Comparison of ENCODE assay signal across 14 cellular contexts in genomic region chr17:82269138-82269881, GRCh38. TPM values are rescaled to one million over a fixed set of nuclear protein-coding genes. Genes with fewer than 3 reads are reported as not detected.
DNase-seq lines count a peak whose midpoint lies in the region; ATAC-seq and TF ChIP-seq lines count a peak whose summit lies in the region.
"Had no signal": no experiment of that assay in that cellular context is flagged by ENCODE, and none has a peak within 500 bp of the region (broad histone marks: within the 10 kb centered on the region; RNA-seq: fewer than 3 reads in every experiment).

No MANE protein-coding gene starts in this region.

- no peak overlapping the region for H2AFZ ChIP-seq in SK-N-SH (ENCODE audit: low read depth)

- peak overlapping the region in 1 of 2 experiments; percentile 92; a peak in 1 of 4 replicates for H3K27ac ChIP-seq in SK-N-SH (ENCODE audit: low read depth in 2 of 2, low read length in 1 of 2)
- H3K27ac ChIP-seq in epithelial cell of prostate: peak overlapping the region; percentile 92
- peak overlapping the region; percentile 95 for H3K27ac ChIP-seq in rectal smooth muscle tissue (ENCODE audit: low read depth, low read length)

- peaks cover 59% of the 10 kb centered on the region for H3K4me1 Mint-ChIP-seq in Calu3 (ENCODE audit: low read depth, unreplicated experiment)

- peak overlapping the region; percentile 98; the same call in 1 of the 2 replicates for H3K4me2 ChIP-seq in SK-N-SH

- H3K9ac ChIP-seq in SK-N-SH (no peak overlapping the region), rectal smooth muscle tissue (ENCODE audit: low read length) (no peak overlapping the region)

- H4K20me1 ChIP-seq in SK-N-SH (ENCODE audit: insufficient read depth): peaks cover 84% of the 10 kb centered on the region

- WGBS in SK-N-SH (ENCODE audit: low lambda C conversion rate): 90% methylated on average over 10 of the region's 10 CpGs

- H3K79me2 ChIP-seq in SK-N-SH (ENCODE audit: insufficient read depth): peaks cover 93% of the 10 kb centered on the region

- TF ChIP-seq CTCF in Calu3 (IDR thresholded peaks at IDR 0.05; ENCODE audit: unreplicated experiment) (no peak), SK-N-SH (IDR thresholded peaks at IDR 0.05) (no peak)

- DNase-seq in Calu3 (no peak), SK-N-SH (no peak), epithelial cell of prostate (ENCODE audit: low read depth, low spot score) (no peak), C1 segment of cervical spinal cord (lab: John Stamatoyannopoulos, UW) (no peak)
- DNase-seq in activated CD4-positive, alpha-beta T cell treated with anti-CD3 and anti-CD28 coated beads for 4 hours: no peak
- DNase-seq: erythroblast, GF-D8, KBM-7, kidney glomerular epithelial cell, NCI-H510A, substantia nigra had no signal

- ATAC-seq in HG03565 (IDR thresholded peaks at IDR 0.05; ENCODE audit: unreplicated experiment) (no peak), esophagus mucosa (no peak)

- intact Hi-C loops in Calu3 (cut with micrococcal nuclease; ENCODE audit: unreplicated experiment): no loop called here

- H3K27ac Mint-ChIP-seq in Calu3 (ENCODE audit: unreplicated experiment): no peak overlapping the region

- no TSS peak for BruUV-seq in Calu3 (replicated peaks; lab: Mats Ljungman, UMichigan)

- H3F3A ChIP-seq in SK-N-SH (replicated peaks; ENCODE audit: insufficient read depth): peaks cover 28% of the 10 kb centered on the region

- no peaks in the 10 kb centered on the region for H3K9me3 ChIP-seq in SK-N-SH

- peak overlapping the region; percentile 41 for H3K4me3 Mint-ChIP-seq in Calu3 (ENCODE audit: low read depth, unreplicated experiment)

- TF ChIP-seq EP300 in SK-N-SH (IDR thresholded peaks at IDR 0.05; ENCODE audit: borderline replicate concordance in 1 of 2, low read depth in 1 of 2, low read length in 1 of 2): no peak

- H3K4me1 ChIP-seq in SK-N-SH (ENCODE audit: control insufficient read depth in 1 of 2, insufficient read depth in 2 of 2, low read depth in 1 of 2, low read length in 1 of 2): peaks cover 47 to 56% of the 10 kb centered on the region in 2 experiments
- peaks cover 41% of the 10 kb centered on the region for H3K4me1 ChIP-seq in rectal smooth muscle tissue (ENCODE audit: control insufficient read depth, insufficient read depth, low read length)

- POLR2A ChIA-PET in SK-N-SH (lab: Yijun Ruan, JAX): interaction anchor here (0.6 kb wide), 1 partner anchor 63 kb away, joined by 3 read pairs; no protein-coding TSS in a partner anchor

- H3K27me3 ChIP-seq in SK-N-SH (ENCODE audit: insufficient read depth) (no peaks in the 10 kb centered on the region), rectal smooth muscle tissue (ENCODE audit: control insufficient read depth, insufficient read depth, low read length) (no peaks in the 10 kb centered on the region)

- no peaks in the 10 kb centered on the region for H3K27me3 Mint-ChIP-seq in Calu3 (ENCODE audit: unreplicated experiment)

- peaks cover 94% of the 10 kb centered on the region for H3K36me3 Mint-ChIP-seq in Calu3 (ENCODE audit: insufficient read depth, unreplicated experiment)

- H3K9me2 ChIP-seq in SK-N-SH: no peaks in the 10 kb centered on the region

- H3K9me3 Mint-ChIP-seq in Calu3 (ENCODE audit: low read depth, unreplicated experiment): no peaks in the 10 kb centered on the region

- CTCF ChIA-PET in Calu3 (lab: Charles Lee): no interaction called here
- CTCF ChIA-PET in SK-N-SH (lab: Yijun Ruan, JAX): interaction anchor here (0.8 to 3.4 kb wide), 5 partner anchors 14 to 251 kb away, joined by 3 to 14 read pairs (median 6); no protein-coding TSS in a partner anchor

- H3K36me3 ChIP-seq in SK-N-SH (replicated peaks in 1 of 2; ENCODE audit: control insufficient read depth in 1 of 2, insufficient read depth in 2 of 2, low read length in 1 of 2) (peaks cover 41 to 53% of the 10 kb centered on the region in 2 experiments), rectal smooth muscle tissue (ENCODE audit: control insufficient read depth, insufficient read depth, low read length) (peaks cover 23% of the 10 kb centered on the region)

- no peak overlapping the region for H3K4me3 ChIP-seq in SK-N-SH (ENCODE audit: low read depth in 2 of 2, low read length in 1 of 2)
- no peak overlapping the region for H3K4me3 ChIP-seq in rectal smooth muscle tissue (ENCODE audit: low read length)

- TF ChIP-seq RAD21 in SK-N-SH (IDR thresholded peaks at IDR 0.05; ENCODE audit: low read length): no peak

TF ChIP-seq in SK-N-SH, 30 proteins besides CTCF, POLR2A, EP300 and RAD21:
- TF ChIP-seq MEF2A (IDR thresholded peaks at IDR 0.05; ENCODE audit: borderline replicate concordance, low read depth) (no peak), USF1 (IDR thresholded peaks at IDR 0.05; ENCODE audit: borderline replicate concordance, low read depth) (no peak), ELF1 (IDR thresholded peaks at IDR 0.05) (no peak), EZH2phosphoT487 (IDR thresholded peaks at IDR 0.05; ENCODE audit: borderline replicate concordance, low read depth) (no peak)

RNA-seq across cellular contexts. Expression of gene CSNK1D, which starts 4.2 kb away (rescaled TPM):
- 157 and 160 TPM in 2 replicates for total RNA-seq in Calu3 (2022)
- 133 and 216 TPM in 2 replicates for polyA plus RNA-seq in SK-N-SH (2012; rRNA removed)
- 121 and 170 TPM in 2 replicates for polyA plus RNA-seq in SK-N-SH (2012; cell fraction: cytosol; rRNA removed)
- 670 and 707 TPM in 2 replicates for polyA plus RNA-seq in SK-N-SH (2012; cell fraction: nucleus; rRNA removed)
- 65.7 TPM for total RNA-seq in esophagus mucosa

RNA-seq across cellular contexts. Expression of gene SLC16A3, which starts 40.5 kb away (rescaled TPM):
- total RNA-seq in Calu3 (2022): 44.7 and 47.2 TPM in 2 replicates
- polyA plus RNA-seq in SK-N-SH (2012; rRNA removed): 68.8 and 70.7 TPM in 2 replicates
- polyA plus RNA-seq in SK-N-SH (2012; cell fraction: cytosol; rRNA removed): 25.2 and 42.6 TPM in 2 replicates
- polyA plus RNA-seq in SK-N-SH (2012; cell fraction: nucleus; rRNA removed): 38.5 and 58.7 TPM in 2 replicates
- total RNA-seq in esophagus mucosa: 50.0 TPM

RNA-seq across cellular contexts. Expression of gene CD7, which starts 48.1 kb away (rescaled TPM):
- 0.34 TPM in 1 of 2 replicates, not detected in the other for total RNA-seq in Calu3 (2022)
- polyA plus RNA-seq in SK-N-SH (2012; rRNA removed): 0.07 TPM in 1 of 2 replicates, not detected in the other
- 0.16 TPM in 1 of 2 replicates, not detected in the other for polyA plus RNA-seq in SK-N-SH (2012; cell fraction: cytosol; rRNA removed)
- polyA plus RNA-seq in SK-N-SH (2012; cell fraction: nucleus; rRNA removed): not detected in 2 replicates
- total RNA-seq in esophagus mucosa: 0.80 TPM

RNA-seq across cellular contexts. Expression of gene CCDC57, which starts 56.7 kb away (rescaled TPM):
- total RNA-seq in Calu3 (2022): 69.9 and 76.8 TPM in 2 replicates
- polyA plus RNA-seq in SK-N-SH (2012; rRNA removed): 68.6 and 82.9 TPM in 2 replicates
- polyA plus RNA-seq in SK-N-SH (2012; cell fraction: cytosol; rRNA removed): 11.2 and 17.5 TPM in 2 replicates
- 417 and 423 TPM in 2 replicates for polyA plus RNA-seq in SK-N-SH (2012; cell fraction: nucleus; rRNA removed)
- total RNA-seq in esophagus mucosa: 23.2 TPM
